ENCODE assay signal across 6 cellular contexts in the genomic region with DNA sequence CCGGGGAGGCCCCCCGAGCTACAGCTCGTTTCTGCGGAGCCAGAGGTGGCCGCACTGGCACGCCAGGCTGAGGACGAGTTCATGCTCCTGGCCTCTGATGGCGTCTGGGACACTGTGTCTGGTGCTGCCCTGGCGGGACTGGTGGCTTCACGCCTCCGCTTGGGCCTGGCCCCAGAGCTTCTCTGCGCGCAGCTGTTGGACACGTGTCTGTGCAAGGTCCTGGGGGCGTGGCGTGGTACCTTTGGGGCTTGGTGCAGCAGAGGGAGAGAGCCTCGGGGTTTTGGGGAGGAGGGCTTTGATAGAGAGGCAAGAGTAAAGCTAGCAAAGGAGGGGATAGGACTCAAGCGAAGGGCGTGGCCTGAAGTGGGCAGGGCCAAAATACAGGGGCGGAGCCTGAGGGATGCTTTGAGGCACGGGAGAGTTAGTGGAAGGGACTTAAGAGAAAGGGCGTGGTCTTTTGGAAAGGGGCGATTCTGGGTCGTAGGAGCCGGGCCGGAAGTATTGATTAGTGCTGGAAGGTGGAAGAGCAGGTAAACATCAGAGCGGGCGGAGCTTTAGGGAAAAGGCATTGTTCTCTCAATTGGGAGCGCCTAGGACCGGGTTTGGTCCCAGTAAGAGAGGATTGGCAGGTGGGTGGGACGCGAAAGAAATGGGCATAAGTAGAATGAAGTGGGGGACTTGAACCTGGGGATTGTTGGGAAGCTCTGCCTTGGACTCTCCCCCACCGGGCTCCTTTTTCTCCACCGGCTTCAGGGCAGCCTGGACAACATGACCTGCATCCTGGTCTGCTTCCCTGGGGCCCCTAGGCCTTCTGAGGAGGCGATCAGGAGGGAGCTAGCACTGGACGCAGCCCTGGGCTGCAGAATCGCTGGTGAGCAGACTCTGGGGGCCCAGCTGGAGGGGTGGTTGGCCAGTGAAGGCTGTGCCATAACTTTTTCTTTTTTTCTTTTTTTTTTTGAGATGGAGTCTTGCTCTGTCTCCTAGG. TPM values are rescaled to one million over a fixed set of nuclear protein-coding genes. Genes with fewer than 3 reads are reported as not detected.
A peak's percentile ranks its signal among the peaks of the same experiment; 100 is the strongest.
DNase-seq lines count a peak whose midpoint lies in the region; TF ChIP-seq lines count a peak whose summit lies in the region.

No MANE protein-coding gene starts in this region.

- 26% methylated on average over 24 of the region's 37 CpGs for WGBS in mammary epithelial cell (ENCODE audit: low coverage, missing lambda C conversion rate)
- no CpG with 5 or more reads among the region's 37 CpGs for WGBS in trophoblast cell (ENCODE audit: extremely low coverage, insufficient coverage, insufficient read length)

- peaks cover 4% of the 10 kb centered on the region for H3K79me1 ChIP-seq in trophoblast cell (ENCODE audit: low read length)

- H3K27me3 ChIP-seq in mammary epithelial cell (ENCODE audit: insufficient read depth, low read length) (no peaks in the 10 kb centered on the region), trophoblast cell (ENCODE audit: insufficient read depth, low read length) (peaks cover 20% of the 10 kb centered on the region)

- H3K36me3 ChIP-seq in mammary epithelial cell (ENCODE audit: insufficient read depth, low read length) (no peaks in the 10 kb centered on the region), trophoblast cell (ENCODE audit: control insufficient read depth in 1 of 2, insufficient read depth in 2 of 2, low read length in 2 of 2) (peaks cover 3 to 4% of the 10 kb centered on the region in 2 experiments)

- H3K23ac ChIP-seq in trophoblast cell (ENCODE audit: low read length): no peak overlapping the region

- H3K4me3 Mint-ChIP-seq in Calu3 (ENCODE audit: low read depth, unreplicated experiment): no peak overlapping the region

- H3K9me3 Mint-ChIP-seq in Calu3 (ENCODE audit: low read depth, unreplicated experiment): no peaks in the 10 kb centered on the region

- H2AK5ac ChIP-seq in trophoblast cell (ENCODE audit: low read length): no peak overlapping the region

- H3K4ac ChIP-seq in trophoblast cell (ENCODE audit: low read depth, low read length): no peak overlapping the region

- no peak overlapping the region for H3K9ac ChIP-seq in mammary epithelial cell (ENCODE audit: insufficient read depth, low read length)
- no peak overlapping the region for H3K9ac ChIP-seq in trophoblast cell (ENCODE audit: low read length)

- peaks cover 31% of the 10 kb centered on the region for H3K27me3 Mint-ChIP-seq in Calu3 (ENCODE audit: unreplicated experiment)

- no peaks in the 10 kb centered on the region for H4K20me1 ChIP-seq in mammary epithelial cell (ENCODE audit: insufficient read depth, low read length)

- peak overlapping the region; percentile 68 for H3K4me2 ChIP-seq in mammary epithelial cell (ENCODE audit: insufficient read depth, low read depth, low read length)
- H3K4me2 ChIP-seq in trophoblast cell (ENCODE audit: low read length): peak overlapping the region; percentile 50

- in situ Hi-C loops in mammary epithelial cell (cut with MboI; ENCODE audit: low sequenced_read_pairs in 2 of 2): loop anchor here in 1 of 2 donors (25.0 kb wide), 1 partner anchor 312 kb away; a partner anchor contains a TSS

- no peak overlapping the region for H3K14ac ChIP-seq in trophoblast cell (ENCODE audit: low read length)

- H3K27ac Mint-ChIP-seq in Calu3 (ENCODE audit: unreplicated experiment): no peak overlapping the region

- H3K27ac ChIP-seq in mammary epithelial cell (ENCODE audit: insufficient read depth, low read depth, low read length) (no peak overlapping the region), trophoblast cell (ENCODE audit: low read depth, low read length) (no peak overlapping the region)

- intact Hi-C loops in Calu3 (cut with micrococcal nuclease; ENCODE audit: unreplicated experiment): no loop called here
- intact Hi-C loops in mammary epithelial cell (cut with micrococcal nuclease): no loop called here

- no peak overlapping the region for H2BK5ac ChIP-seq in trophoblast cell (ENCODE audit: low read depth, low read length, poor library complexity)

- H3K4me1 ChIP-seq in mammary epithelial cell (ENCODE audit: insufficient read depth, low read length): peaks cover 17% of the 10 kb centered on the region
- H3K4me1 ChIP-seq in trophoblast cell (ENCODE audit: control insufficient read depth in 1 of 2, insufficient read depth in 2 of 2, low read length in 2 of 2): peaks cover 18 to 21% of the 10 kb centered on the region in 2 experiments

- H3K36me3 Mint-ChIP-seq in Calu3 (ENCODE audit: insufficient read depth, unreplicated experiment): peaks cover 20% of the 10 kb centered on the region

- H4K8ac ChIP-seq in trophoblast cell (ENCODE audit: low read depth, low read length): no peak overlapping the region

- H4K91ac ChIP-seq in trophoblast cell (ENCODE audit: low read depth, low read length): no peak overlapping the region

- H2AFZ ChIP-seq in mammary epithelial cell (ENCODE audit: low read depth, low read length): peak overlapping the region; percentile 75
- H2AFZ ChIP-seq in trophoblast cell (ENCODE audit: insufficient read depth, low read length, poor library complexity): no peak overlapping the region

- no peak overlapping the region for H4K12ac ChIP-seq in trophoblast cell (ENCODE audit: low read depth, low read length)

- H3K9me3 ChIP-seq in mammary epithelial cell (replicated peaks; ENCODE audit: insufficient read depth, low read length): no peaks in the 10 kb centered on the region
- peaks cover 7% of the 10 kb centered on the region for H3K9me3 ChIP-seq in trophoblast cell (ENCODE audit: insufficient read depth, low read depth, low read length)

- DNase-seq in Calu3 (peak; percentile 62), NCI-H748 (lab: John Stamatoyannopoulos, UW; ENCODE audit: unreplicated experiment) (peak; percentile 89), mammary epithelial cell (no peak), trophoblast cell (peak in 1 of 2 donors; percentile 34), OCI-M2 (lab: John Stamatoyannopoulos, UW; ENCODE audit: unreplicated experiment) (no peak), GM19240 (ENCODE audit: insufficient read length, low spot score) (no peak)

- TF ChIP-seq CTCF in Calu3 (IDR thresholded peaks at IDR 0.05; ENCODE audit: unreplicated experiment): no peak
- TF ChIP-seq CTCF in mammary epithelial cell (conservative IDR thresholded peaks at IDR 0.05 in 1 of 2, IDR thresholded peaks at IDR 0.05 in 1 of 2; ENCODE audit: extremely low read depth in 1 of 2, insufficient read depth in 1 of 2, low read depth in 1 of 2, low read length in 2 of 2): no peak

- H3K18ac ChIP-seq in trophoblast cell (ENCODE audit: low read length): no peak overlapping the region

- no TSS peak for BruUV-seq in Calu3 (replicated peaks; lab: Mats Ljungman, UMichigan)
- BruUV-seq in mammary epithelial cell (replicated peaks; lab: Mats Ljungman, UMichigan): no TSS peak

- H2BK12ac ChIP-seq in trophoblast cell (ENCODE audit: low read length): no peak overlapping the region

- H3K79me2 ChIP-seq in mammary epithelial cell (ENCODE audit: insufficient read depth, low read length) (no peaks in the 10 kb centered on the region), trophoblast cell (ENCODE audit: control insufficient read depth, insufficient read depth, low read length, poor library complexity) (no peaks in the 10 kb centered on the region)

- H3K4me3 ChIP-seq in mammary epithelial cell (replicated peaks in 1 of 3; ENCODE audit: insufficient read depth in 1 of 3, low read depth in 2 of 3, low read length in 3 of 3): no peak overlapping the region
- H3K4me3 ChIP-seq in trophoblast cell (ENCODE audit: low read depth, low read length): no peak overlapping the region

- H2BK120ac ChIP-seq in trophoblast cell (ENCODE audit: insufficient read depth, low read length, poor library complexity): no peak overlapping the region

- CTCF ChIA-PET in Calu3 (lab: Charles Lee) (interaction anchor here (0.6 to 1.2 kb wide), 3 partner anchors 32 to 870 kb away, joined by 3 read pairs; no protein-coding TSS in a partner anchor), mammary epithelial cell (lab: Charles Lee; ENCODE audit: low non-redundant PET) (interaction anchor here (0.7 kb wide), 1 partner anchor 75 kb away, joined by 3 read pairs; no protein-coding TSS in a partner anchor)

- H3K4me1 Mint-ChIP-seq in Calu3 (ENCODE audit: low read depth, unreplicated experiment): peaks cover 18% of the 10 kb centered on the region

- dilution Hi-C loops in mammary epithelial cell (cut with HindIII; ENCODE audit: low sequenced_read_pairs): no loop called here

RNA-seq across cellular contexts. Expression of a gene that starts 1.2 kb away (rescaled TPM):
- total RNA-seq in Calu3 (2022): 5.0 and 6.8 TPM in 2 replicates
- 1 to 10 TPM; 1.3 to 2.1 TPM for total RNA-seq in mammary epithelial cell
- 2.3 TPM for polyA plus RNA-seq in mammary epithelial cell
- not detected for polyA minus RNA-seq in mammary epithelial cell
- 32.0 and 34.1 TPM in 2 replicates for polyA plus RNA-seq in trophoblast cell (2013)

RNA-seq across cellular contexts. Expression of a gene that starts 2.6 kb away (rescaled TPM):
- 5.7 and 7.2 TPM in 2 replicates for total RNA-seq in Calu3 (2022)
- 10 to 100 TPM; 11.0 to 16.9 TPM for total RNA-seq in mammary epithelial cell
- polyA plus RNA-seq in mammary epithelial cell: 11.5 TPM
- 11.9 TPM for polyA minus RNA-seq in mammary epithelial cell
- 68.7 and 72.2 TPM in 2 replicates for polyA plus RNA-seq in trophoblast cell (2013)

RNA-seq across cellular contexts. Expression of a gene that starts 7.8 kb away (rescaled TPM):
- total RNA-seq in Calu3 (2022): 194 and 219 TPM in 2 replicates
- total RNA-seq in mammary epithelial cell: 100 to 1,000 TPM; 160 to 201 TPM
- polyA plus RNA-seq in mammary epithelial cell: 93.9 TPM
- 122 TPM for polyA minus RNA-seq in mammary epithelial cell
- 229 and 249 TPM in 2 replicates for polyA plus RNA-seq in trophoblast cell (2013)

RNA-seq across cellular contexts. Expression of a gene that starts 31.7 kb away (rescaled TPM):
- total RNA-seq in Calu3 (2022) (18.7 and 23.8 TPM in 2 replicates), mammary epithelial cell (10 to 100 TPM in 1 of 2 donors, 1 to 10 TPM in 1; 1.8 to 49.1 TPM)
- 2.6 TPM for polyA plus RNA-seq in mammary epithelial cell
- polyA minus RNA-seq in mammary epithelial cell: 27.0 TPM
- polyA plus RNA-seq in trophoblast cell (2013): 37.2 and 40.1 TPM in 2 replicates

Comparison
In these comparisons a context has a peak if more than half of its experiments do, and no peak if none do; other contexts are left out.
1. DNase-seq: peak in Calu3 (single experiment) and NCI-H748 (single experiment); none in mammary epithelial cell (single experiment), OCI-M2 (single experiment) and GM19240 (single experiment).